In genomic region chr5:67617051-67617450, GRCh38 we compare ENCODE assay signal across 26 cellular contexts.
"Had no signal": no experiment of that assay in that cellular context is flagged by ENCODE, and none has a peak within 500 bp of the region (broad histone marks: within the 10 kb centered on the region; RNA-seq: fewer than 3 reads in every experiment).

No MANE protein-coding gene starts in this region.

- H3K27me3 ChIP-seq: neutrophil, testis, transverse colon had no signal

- DNase-seq: activated B cell treated with CpG ODN at 0.5 μM for 24 hours; activated CD4-positive, alpha-beta T cell treated with anti-CD3 and anti-CD28 coated beads, Interleukin-2, amount 50 U/mL, for 1 hour; activated CD8-positive, alpha-beta T cell treated with anti-CD3 and anti-CD28 coated beads for 36 hours; activated naive CD8-positive, alpha-beta T cell treated with anti-CD3 and anti-CD28 coated beads, Interleukin-2, amount 50 U/mL, for 24 hours; activated T-cell treated with anti-CD3 and anti-CD28 coated beads, Interleukin-2, amount 50 U/mL, for 4 hours; amygdala; caudate nucleus; cortex of kidney; effector memory CD8-positive, alpha-beta T cell; foreskin fibroblast; head of caudate nucleus; hippocampal formation; kidney; left colon; mammary epithelial cell; naive B cell; nephron progenitor cell; retina; stimulated activated CD4-positive, alpha-beta T cell treated with anti-CD3 and anti-CD28 coated beads, Interleukin-12 subunit alpha, Interleukin-12 subunit beta, amount 100 ng/mL, for 4 hours; stimulated activated CD4-positive, alpha-beta T cell treated with anti-CD3 and anti-CD28 coated beads, Interleukin-4, amount 100 ng/mL, for 1 hour; stimulated activated naive CD8-positive, alpha-beta T cell treated with anti-CD3 and anti-CD28 coated beads, Interleukin-15, Interleukin-2, amounts not matched to agents 100 U/mL and 50 U/mL, for 24 hours; testis; transverse colon had no signal

- H3K4me3 ChIP-seq: prostate gland, skin epidermis, testis, transverse colon had no signal

- H3K9me3 ChIP-seq: neutrophil, prostate gland, testis, transverse colon had no signal

- H3K36me3 ChIP-seq: neutrophil, prostate gland, transverse colon had no signal

- H3K4me1 ChIP-seq: prostate gland had no signal

- H3K27ac ChIP-seq: neutrophil, prostate gland, skin epidermis, testis, transverse colon had no signal
